In the genomic region with DNA sequence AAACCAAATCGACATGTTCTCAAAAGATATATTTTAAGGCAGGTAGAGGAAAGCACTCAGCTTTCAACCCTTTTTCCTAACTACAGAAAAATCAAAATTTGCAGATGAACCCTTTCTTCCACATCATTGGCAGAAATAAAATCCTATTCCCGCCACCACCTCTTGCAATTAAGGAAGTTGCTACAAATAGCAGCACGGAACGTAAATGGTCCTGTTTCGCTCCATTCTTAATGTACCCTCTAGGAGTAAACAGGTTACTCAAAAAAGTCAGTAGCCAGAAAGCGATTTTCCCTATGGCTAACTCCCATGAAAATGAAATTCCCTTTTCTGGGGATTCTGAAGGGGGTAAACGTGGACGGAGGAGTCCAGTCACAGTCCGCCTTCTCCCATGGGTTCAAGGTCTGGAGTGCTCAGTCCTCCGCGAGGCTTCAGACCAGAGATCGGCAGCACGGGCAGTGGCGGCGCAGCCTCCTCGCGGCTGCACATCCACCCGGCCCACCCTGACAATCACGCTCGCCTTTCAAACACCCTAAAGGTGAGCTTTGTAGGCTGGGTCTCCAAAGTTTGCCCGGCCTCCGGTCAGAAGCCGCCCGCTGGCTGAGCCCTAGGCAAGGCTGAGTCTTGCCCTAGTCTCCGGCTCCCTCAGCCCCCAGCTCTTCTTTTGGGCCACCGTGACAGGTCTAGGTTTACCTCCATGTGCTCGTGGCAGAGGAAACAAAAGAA, we compare ENCODE assay signal across 1 cellular context.
TF ChIP-seq lines count a peak whose summit lies in the region.

No MANE protein-coding gene starts in this region.

TF ChIP-seq in SK-N-SH, 30 proteins besides CTCF, POLR2A, EP300 and RAD21 (continued from another document):
- no peak for TF ChIP-seq EZH2phosphoT487 (IDR thresholded peaks at IDR 0.05; ENCODE audit: borderline replicate concordance, low read depth)
- TF ChIP-seq GATA2 (CRISPR knock-in tag; IDR thresholded peaks at IDR 0.05), result no peak
- TF ChIP-seq FOXJ3 (CRISPR knock-in tag; IDR thresholded peaks at IDR 0.05), result no peak
- TF ChIP-seq, protein P1, sequence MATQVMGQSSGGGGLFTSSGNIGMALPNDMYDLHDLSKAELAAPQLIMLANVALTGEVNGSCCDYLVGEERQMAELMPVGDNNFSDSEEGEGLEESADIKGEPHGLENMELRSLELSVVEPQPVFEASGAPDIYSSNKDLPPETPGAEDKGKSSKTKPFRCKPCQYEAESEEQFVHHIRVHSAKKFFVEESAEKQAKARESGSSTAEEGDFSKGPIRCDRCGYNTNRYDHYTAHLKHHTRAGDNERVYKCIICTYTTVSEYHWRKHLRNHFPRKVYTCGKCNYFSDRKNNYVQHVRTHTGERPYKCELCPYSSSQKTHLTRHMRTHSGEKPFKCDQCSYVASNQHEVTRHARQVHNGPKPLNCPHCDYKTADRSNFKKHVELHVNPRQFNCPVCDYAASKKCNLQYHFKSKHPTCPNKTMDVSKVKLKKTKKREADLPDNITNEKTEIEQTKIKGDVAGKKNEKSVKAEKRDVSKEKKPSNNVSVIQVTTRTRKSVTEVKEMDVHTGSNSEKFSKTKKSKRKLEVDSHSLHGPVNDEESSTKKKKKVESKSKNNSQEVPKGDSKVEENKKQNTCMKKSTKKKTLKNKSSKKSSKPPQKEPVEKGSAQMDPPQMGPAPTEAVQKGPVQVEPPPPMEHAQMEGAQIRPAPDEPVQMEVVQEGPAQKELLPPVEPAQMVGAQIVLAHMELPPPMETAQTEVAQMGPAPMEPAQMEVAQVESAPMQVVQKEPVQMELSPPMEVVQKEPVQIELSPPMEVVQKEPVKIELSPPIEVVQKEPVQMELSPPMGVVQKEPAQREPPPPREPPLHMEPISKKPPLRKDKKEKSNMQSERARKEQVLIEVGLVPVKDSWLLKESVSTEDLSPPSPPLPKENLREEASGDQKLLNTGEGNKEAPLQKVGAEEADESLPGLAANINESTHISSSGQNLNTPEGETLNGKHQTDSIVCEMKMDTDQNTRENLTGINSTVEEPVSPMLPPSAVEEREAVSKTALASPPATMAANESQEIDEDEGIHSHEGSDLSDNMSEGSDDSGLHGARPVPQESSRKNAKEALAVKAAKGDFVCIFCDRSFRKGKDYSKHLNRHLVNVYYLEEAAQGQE (IDR thresholded peaks at IDR 0.05; ENCODE audit: low read depth, low read length), result no peak
- TF ChIP-seq, protein P2, sequence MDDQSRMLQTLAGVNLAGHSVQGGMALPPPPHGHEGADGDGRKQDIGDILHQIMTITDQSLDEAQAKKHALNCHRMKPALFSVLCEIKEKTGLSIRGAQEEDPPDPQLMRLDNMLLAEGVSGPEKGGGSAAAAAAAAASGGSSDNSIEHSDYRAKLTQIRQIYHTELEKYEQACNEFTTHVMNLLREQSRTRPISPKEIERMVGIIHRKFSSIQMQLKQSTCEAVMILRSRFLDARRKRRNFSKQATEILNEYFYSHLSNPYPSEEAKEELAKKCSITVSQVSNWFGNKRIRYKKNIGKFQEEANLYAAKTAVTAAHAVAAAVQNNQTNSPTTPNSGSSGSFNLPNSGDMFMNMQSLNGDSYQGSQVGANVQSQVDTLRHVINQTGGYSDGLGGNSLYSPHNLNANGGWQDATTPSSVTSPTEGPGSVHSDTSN (IDR thresholded peaks at IDR 0.05), result no peak
- no peak for TF ChIP-seq SIN3A (IDR thresholded peaks at IDR 0.05; ENCODE audit: borderline replicate concordance, low read depth, low read length)
- no peak for TF ChIP-seq MEF2A (IDR thresholded peaks at IDR 0.05; ENCODE audit: borderline replicate concordance, low read depth)
